In genomic region chr2:74186038-74186437, GRCh38 we compare ENCODE assay signal across 8 cellular contexts. TPM values are rescaled to one million over a fixed set of nuclear protein-coding genes. Genes with fewer than 3 reads are reported as not detected.
DNase-seq lines count a peak whose midpoint lies in the region; ATAC-seq and TF ChIP-seq lines count a peak whose summit lies in the region.

No MANE protein-coding gene starts in this region.

- TF ChIP-seq CTCF in GM10266 (IDR thresholded peaks at IDR 0.05; ENCODE audit: control insufficient read depth, insufficient read depth, low read depth, missing control alignments) (no peak), sigmoid colon (IDR thresholded peaks at IDR 0.05) (no peak), esophagus muscularis mucosa (IDR thresholded peaks at IDR 0.05) (no peak)

- H3K4me3 ChIP-seq in sigmoid colon (no peak overlapping the region), H7 (ENCODE audit: insufficient read depth, low read depth, low read length) (no peak overlapping the region), esophagus muscularis mucosa (no peak overlapping the region)

- TF ChIP-seq EP300 in sigmoid colon (IDR thresholded peaks at IDR 0.05) (no peak), esophagus muscularis mucosa (IDR thresholded peaks at IDR 0.05) (no peak)

- DNase-seq in GM10266 (ENCODE audit: extremely low spot score) (peak; percentile 63), sigmoid colon (peak; percentile 68), NK-92 (lab: John Stamatoyannopoulos, UW; ENCODE audit: unreplicated experiment) (no peak), H7 (no peak), esophagus muscularis mucosa (ENCODE audit: extremely low spot score) (no peak)

- H3K27ac ChIP-seq in sigmoid colon (peak overlapping the region in 1 of 4 donors; percentile 41), esophagus muscularis mucosa (replicated peaks in 1 of 4) (peak overlapping the region in 2 of 4 donors; percentile 29 to 40)

- H3K9me3 ChIP-seq in sigmoid colon = no peaks in the 10 kb centered on the region
- no peaks in the 10 kb centered on the region for H3K9me3 ChIP-seq in esophagus muscularis mucosa

- H3K27me3 Mint-ChIP-seq in activated T-helper 17 cell treated with anti-CD3 and anti-CD28 coated beads, Interleukin-2, amount 50 U/mL, for 72 hours = peaks cover 1% of the 10 kb centered on the region

- 70 to 82% methylated on average over 9 of the region's 9 CpGs for WGBS in sigmoid colon, 2 donors
- 71% methylated on average over 9 of the region's 9 CpGs for WGBS in esophagus muscularis mucosa

- H3K4me3 Mint-ChIP-seq in activated T-helper 17 cell treated with anti-CD3 and anti-CD28 coated beads, Interleukin-2, amount 50 U/mL, for 72 hours = peak overlapping the region; percentile 71

- H3K4me1 Mint-ChIP-seq in activated T-helper 17 cell treated with anti-CD3 and anti-CD28 coated beads, Interleukin-2, amount 50 U/mL, for 72 hours = peaks cover 8% of the 10 kb centered on the region

- H3K9me3 Mint-ChIP-seq in activated T-helper 17 cell treated with anti-CD3 and anti-CD28 coated beads, Interleukin-2, amount 50 U/mL, for 72 hours = no peaks in the 10 kb centered on the region

- H3K27ac Mint-ChIP-seq in activated T-helper 17 cell treated with anti-CD3 and anti-CD28 coated beads, Interleukin-2, amount 50 U/mL, for 72 hours = peak overlapping the region; percentile 86

- ATAC-seq in GM21360 (IDR thresholded peaks at IDR 0.05; ENCODE audit: unreplicated experiment) (peak; percentile 60), HG03521 (IDR thresholded peaks at IDR 0.05; ENCODE audit: unreplicated experiment) (peak; percentile 46)
- ATAC-seq in activated T-helper 17 cell treated with anti-CD3 and anti-CD28 coated beads, Interleukin-2, amount 50 U/mL, for 72 hours (replicated peaks) = peak; percentile 95

- H3K27me3 ChIP-seq in sigmoid colon = no peaks in the 10 kb centered on the region
- H3K27me3 ChIP-seq in H7 (ENCODE audit: control insufficient read depth, insufficient read depth, low read length) = no peaks in the 10 kb centered on the region
- no peaks in the 10 kb centered on the region for H3K27me3 ChIP-seq in esophagus muscularis mucosa

- H3K4me1 ChIP-seq in sigmoid colon = no peaks in the 10 kb centered on the region
- H3K4me1 ChIP-seq in esophagus muscularis mucosa = peaks cover 0 to 9% (median 3%) of the 10 kb centered on the region in 4 donors

- TF ChIP-seq POLR2A in sigmoid colon (IDR thresholded peaks at IDR 0.05) = no peak
- no peak for TF ChIP-seq POLR2A in esophagus muscularis mucosa (IDR thresholded peaks at IDR 0.05; ENCODE audit: low read depth)

- H3K36me3 Mint-ChIP-seq in activated T-helper 17 cell treated with anti-CD3 and anti-CD28 coated beads, Interleukin-2, amount 50 U/mL, for 72 hours (ENCODE audit: low read depth) = no peaks in the 10 kb centered on the region

- no peaks in the 10 kb centered on the region for H3K36me3 ChIP-seq in sigmoid colon
- H3K36me3 ChIP-seq in H7 (replicated peaks; ENCODE audit: control insufficient read depth, insufficient read depth, low read length) = no peaks in the 10 kb centered on the region
- H3K36me3 ChIP-seq in esophagus muscularis mucosa = no peaks in the 10 kb centered on the region

- intact Hi-C loops in sigmoid colon (cut with DNase I) = no loop called here
- intact Hi-C loops in esophagus muscularis mucosa (cut with DNase I) = no loop called here

RNA-seq across cellular contexts. Expression of gene MOB1A, which starts 7.4 kb away (rescaled TPM):
- total RNA-seq in activated T-helper 17 cell treated with anti-CD3 and anti-CD28 coated beads, Interleukin-2, amount 50 U/mL, for 72 hours = 100 to 1,000 TPM; 155 to 159 TPM
- total RNA-seq in sigmoid colon (100 to 1,000 TPM in 2 of 4 donors, 10 to 100 TPM in 2; 80.0 to 108 (median 95.6) TPM), esophagus muscularis mucosa (100 to 1,000 TPM; 102 to 129 (median 106) TPM)
- polyA plus RNA-seq in sigmoid colon = 10 to 100 TPM; 51.1 to 85.1 (median 64.2) TPM
- 75.5 and 84.6 TPM in 2 replicates for total RNA-seq in H7 (2014; rRNA removed; shearing (Covaris generic))

RNA-seq across cellular contexts. Expression of gene MTHFD2, which starts 12.4 kb away (rescaled TPM):
- 100 to 1,000 TPM; 281 to 284 TPM for total RNA-seq in activated T-helper 17 cell treated with anti-CD3 and anti-CD28 coated beads, Interleukin-2, amount 50 U/mL, for 72 hours
- total RNA-seq in sigmoid colon = 10 to 100 TPM; 12.7 to 26.2 (median 19.7) TPM
- 10 to 100 TPM; 31.2 to 59.4 (median 34.2) TPM for polyA plus RNA-seq in sigmoid colon
- 303 and 311 TPM in 2 replicates for total RNA-seq in H7 (2014; rRNA removed; shearing (Covaris generic))
- total RNA-seq in esophagus muscularis mucosa = 10 to 100 TPM; 22.0 to 80.8 (median 43.5) TPM

RNA-seq across cellular contexts. Expression of gene BOLA3, which starts 38.3 kb away (rescaled TPM):
- total RNA-seq in activated T-helper 17 cell treated with anti-CD3 and anti-CD28 coated beads, Interleukin-2, amount 50 U/mL, for 72 hours = 10 to 100 TPM; 35.7 to 51.7 TPM
- 10 to 100 TPM; 26.1 to 44.4 (median 34.3) TPM for total RNA-seq in sigmoid colon
- polyA plus RNA-seq in sigmoid colon = 100 to 1,000 TPM in 2 of 3 donors, 10 to 100 TPM in 1; 47.9 to 131 (median 109) TPM
- 63.3 and 77.2 TPM in 2 replicates for total RNA-seq in H7 (2014; rRNA removed; shearing (Covaris generic))
- 10 to 100 TPM; 29.4 to 46.9 (median 42.8) TPM for total RNA-seq in esophagus muscularis mucosa

Comparison
In these comparisons a context has a peak if more than half of its experiments do, and no peak if none do; other contexts are left out.
1. DNase-seq: peak in GM10266 (single experiment) and sigmoid colon (single experiment); none in NK-92 (single experiment), H7 (single experiment) and esophagus muscularis mucosa (single experiment).
2. Peak in every context shown above with its lines, with median percentiles within 50 percentile points of each other: ATAC-seq.